In the genomic region with DNA sequence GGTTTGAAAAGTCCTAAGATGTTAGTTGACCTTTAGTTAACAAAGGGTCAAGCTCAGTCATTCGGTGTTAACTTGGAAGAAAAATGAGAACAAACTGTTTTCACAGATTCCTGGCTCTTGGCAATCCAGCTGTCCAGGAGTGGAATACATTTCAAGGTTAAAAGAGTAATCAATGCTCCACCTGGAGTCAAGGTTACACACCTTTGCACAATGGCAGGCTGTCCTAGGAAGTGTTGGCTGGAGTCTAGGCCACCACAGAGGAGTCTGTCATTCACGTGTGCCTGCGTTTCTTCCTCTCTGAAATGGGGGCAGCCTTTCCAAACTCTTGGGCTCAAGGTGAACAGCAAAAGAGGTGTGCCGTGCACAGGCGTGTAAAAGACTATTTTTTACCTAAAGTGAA, we compare ENCODE assay signal across 19 cellular contexts. TPM values are rescaled to one million over a fixed set of nuclear protein-coding genes. Genes with fewer than 3 reads are reported as not detected.
DNase-seq lines count a peak whose midpoint lies in the region; ATAC-seq, FAIRE-seq and TF ChIP-seq lines count a peak whose summit lies in the region.
"Had no signal": no experiment of that assay in that cellular context is flagged by ENCODE, and none has a peak within 500 bp of the region (broad histone marks: within the 10 kb centered on the region; RNA-seq: fewer than 3 reads in every experiment).

No MANE protein-coding gene starts in this region.

- TF ChIP-seq EP300 in HepG2 (IDR thresholded peaks at IDR 0.05; ENCODE audit: low read depth in 2 of 2, low read length in 2 of 2), result peak; percentile 58 to 87; a peak in 3 of 4 replicates
- peak; percentile 76; the same call in 1 of the 2 replicates for TF ChIP-seq EP300 in HepG2 (CRISPR knock-in tag; IDR thresholded peaks at IDR 0.05; ENCODE audit: borderline replicate concordance)

- peak overlapping the region; percentile 66 for H3K9ac ChIP-seq in ES-I3 (ENCODE audit: low read depth, low read length)
- no peak overlapping the region for H3K9ac ChIP-seq in HepG2 (ENCODE audit: insufficient read depth, low read depth, low read length)
- peak overlapping the region in 1 of 3 donors; percentile 87 for H3K9ac ChIP-seq in skeletal muscle tissue (ENCODE audit: low read depth in 1 of 3, low read length in 3 of 3)

- H3K36me3 ChIP-seq in ES-I3 (ENCODE audit: insufficient read depth, low read length) (no peaks in the 10 kb centered on the region), ascending aorta (no peaks in the 10 kb centered on the region), HepG2 (replicated peaks in 1 of 2; ENCODE audit: control insufficient read depth in 1 of 2, insufficient read depth in 2 of 2, low read length in 2 of 2) (no peaks in the 10 kb centered on the region), skeletal muscle tissue (ENCODE audit: control insufficient read depth in 3 of 3, insufficient read depth in 3 of 3, low read length in 3 of 3) (no peaks in the 10 kb centered on the region)
- H3K36me3 ChIP-seq: ovary had no signal

- H3K79me2 ChIP-seq in HepG2 (ENCODE audit: insufficient read depth, low read length), result peaks cover 5% of the 10 kb centered on the region

- H3K27ac ChIP-seq in ascending aorta (peak overlapping the region; percentile 89 to 99), HepG2 (ENCODE audit: extremely low read length, insufficient read depth, low read length) (peak overlapping the region; percentile 27), skeletal muscle tissue (ENCODE audit: low read depth, low read length) (peak overlapping the region; percentile 90)

- BruUV-seq in HepG2 (replicated peaks; lab: Mats Ljungman, UMichigan), result no TSS peak

- H3K4me1 ChIP-seq in ES-I3 (ENCODE audit: insufficient read depth, low read length) (0 out of 2 replicates have a peak, but pooled peaks cover 10% of the 10 kb centered on the region), ascending aorta (peaks cover 5 to 9% of the 10 kb centered on the region in 2 donors), HepG2 (ENCODE audit: insufficient read depth, low read length) (peaks cover 36% of the 10 kb centered on the region), skeletal muscle tissue (ENCODE audit: control insufficient read depth in 3 of 3, insufficient read depth in 3 of 3, low read length in 3 of 3) (peaks cover 28 to 39% (median 39%) of the 10 kb centered on the region in 3 donors)

- intact Hi-C loops in ascending aorta (cut with DNase I) (loop anchor here (5.0 to 10.0 kb wide), 4 partner anchors 93 to 1367 kb away; a partner anchor contains a TSS), HepG2 (cut with micrococcal nuclease; ENCODE audit: unreplicated experiment) (no loop called here)

- H4K20me1 ChIP-seq in HepG2 (ENCODE audit: insufficient read depth, low read length), result no peaks in the 10 kb centered on the region

- peak overlapping the region; percentile 36 for H3K4me2 ChIP-seq in HepG2 (ENCODE audit: low read depth, low read length)

- FAIRE-seq in HepG2 (lab: Jason Lieb, UNC), result peak; percentile 77
- FAIRE-seq: small intestine had no signal

- H3K9me3 ChIP-seq in ES-I3 (ENCODE audit: control insufficient read depth, insufficient read depth, low read length) (peaks cover 5% of the 10 kb centered on the region), ascending aorta (peaks cover 5 to 7% of the 10 kb centered on the region in 2 donors), HepG2 (ENCODE audit: low read length) (peaks cover 20% of the 10 kb centered on the region), skeletal muscle tissue (ENCODE audit: control insufficient read depth in 3 of 3, low read length in 3 of 3) (peaks cover 0 to 3% (median 0%) of the 10 kb centered on the region in 3 donors)
- H3K9me3 ChIP-seq: ovary had no signal

- peak; percentile 29; the same call in 1 of the 2 replicates for TF ChIP-seq RAD21 in HepG2 (CRISPR knock-in tag; IDR thresholded peaks at IDR 0.05)

- CTCF ChIA-PET in HepG2 (lab: Yijun Ruan, JAX; ENCODE audit: low intra/inter-chr PET ratio, low total read pairs), result no interaction called here

- POLR2A ChIA-PET in HepG2 (lab: Yijun Ruan, JAX), result interaction anchor here (0.7 to 1.0 kb wide), 2 partner anchors 22 to 101 kb away, joined by 4 read pairs; no protein-coding TSS in a partner anchor

- DNase-seq in ascending aorta (ENCODE audit: low spot score in 2 of 2), result no peak
- peak; percentile 82 for DNase-seq in HepG2 (ENCODE audit: low spot score)
- DNase-seq in NCI-H1092 (lab: John Stamatoyannopoulos, UW), result no peak
- DNase-seq in Ammon's horn (ENCODE audit: low spot score), result no peak
- DNase-seq: Karpas-422; NCI-H1105; NCI-H524; RPMI8226; small intestine; stimulated activated CD4-positive, alpha-beta T cell treated with anti-CD3 and anti-CD28 coated beads, Interleukin-2, amount 100 ng/mL, for 48 hours; stimulated activated naive CD8-positive, alpha-beta T cell treated with anti-CD3 and anti-CD28 coated beads, Interleukin-15, amount 100 ng/mL, for 72 hours had no signal

- TF ChIP-seq POLR2A in HepG2 (IDR thresholded peaks at IDR 0.05; ENCODE audit: insufficient read depth in 1 of 2, low read depth in 2 of 2, low read length in 2 of 2), result 0 out of 4 replicates have a peak, but pooled peaks of 1 of the 2 experiments have one; percentile 36

- no peak for TF ChIP-seq CTCF in ascending aorta (IDR thresholded peaks at IDR 0.05)
- TF ChIP-seq CTCF in HepG2 (CRISPR knock-in tag; IDR thresholded peaks at IDR 0.05), result peak; percentile 48

- H2AFZ ChIP-seq in HepG2 (ENCODE audit: low read length), result no peak overlapping the region

- H3K27me3 ChIP-seq in ascending aorta (no peaks in the 10 kb centered on the region), HepG2 (ENCODE audit: control insufficient read depth in 1 of 2, insufficient read depth in 2 of 2, low read length in 2 of 2) (no peaks in the 10 kb centered on the region; a peak in 1 of 5 replicates), skeletal muscle tissue (ENCODE audit: control insufficient read depth in 3 of 3, insufficient read depth in 3 of 3, low read length in 3 of 3) (no peaks in the 10 kb centered on the region)
- H3K27me3 ChIP-seq: ovary had no signal

- ATAC-seq in HepG2 (peak; percentile 17), GM18909 (IDR thresholded peaks at IDR 0.05; ENCODE audit: poor library complexity, unreplicated experiment) (no peak), GM19035 (IDR thresholded peaks at IDR 0.05; ENCODE audit: unreplicated experiment) (no peak)
- ATAC-seq: activated CD4-positive, CD25-positive, alpha-beta regulatory T cell treated with anti-CD3 and anti-CD28 coated beads, Interleukin-2, amount 50 U/mL, for 24 hours; SK-N-SH treated with all-trans-retinoic acid at 6 μM for 48 hours; stimulated activated naive CD8-positive, alpha-beta T cell treated with anti-CD3 and anti-CD28 coated beads, Interleukin-15, amount 100 ng/mL, for 72 hours had no signal

- in situ Hi-C loops in HepG2 (cut with HindIII; ENCODE audit: extremely low pct_ligation_motif_present, low pct_unique_long_range_greater_than_20kb), result loop anchor here (5.0 kb wide), 2 partner anchors 48 to 568 kb away; no protein-coding TSS in a partner anchor

- H3K4me3 ChIP-seq in ascending aorta (peak overlapping the region in 1 of 2 donors; percentile 82), HepG2 (replicated peaks in 1 of 3; ENCODE audit: insufficient read depth in 1 of 3, low read depth in 2 of 3, low read length in 3 of 3) (no peak overlapping the region; a peak in 1 of 6 replicates), skeletal muscle tissue (ENCODE audit: low read length in 3 of 3) (no peak overlapping the region)
- H3K4me3 ChIP-seq: lung had no signal

- WGBS in HepG2 (ENCODE audit: low lambda C conversion rate), result 8% methylated on average over 5 of the region's 5 CpGs

TF ChIP-seq in HepG2, 621 proteins besides CTCF, POLR2A, EP300 and RAD21 (continues in another document):
- TF ChIP-seq RBM22 (optimal IDR thresholded peaks at IDR 0.05; ENCODE audit: low read length), result no peak

RNA-seq across cellular contexts. Expression of a gene that starts 6.3 kb away (rescaled TPM):
- 752 TPM for total RNA-seq in ascending aorta
- total RNA-seq in HepG2 (2016; rRNA removed; fragmentation: Illumina TruSeq; extraction: Trizol), result 214 and 258 TPM in 2 replicates
- total RNA-seq in HepG2 (2016; cell fraction: cytosol; rRNA removed; fragmentation: Illumina TruSeq; extraction: Trizol; ENCODE audit: low read depth), result 123 and 125 TPM in 2 replicates
- total RNA-seq in HepG2 (2016; cell fraction: insoluble cytoplasmic fraction; rRNA removed; fragmentation: Illumina TruSeq; extraction: Trizol), result 231 and 299 TPM in 2 replicates
- 120 and 130 TPM in 2 replicates for total RNA-seq in HepG2 (2016; cell fraction: membrane; rRNA removed; fragmentation: Illumina TruSeq; extraction: Trizol)
- total RNA-seq in HepG2 (2016; cell fraction: nucleus; rRNA removed; fragmentation: Illumina TruSeq; extraction: Trizol), result 161 and 168 TPM in 2 replicates
- 610 and 719 TPM in 2 replicates for polyA plus RNA-seq in HepG2 (2011; rRNA removed)
- polyA plus RNA-seq in HepG2 (2011; cell fraction: cytosol; rRNA removed), result 553 and 655 TPM in 2 replicates
- polyA plus RNA-seq in HepG2 (2011; cell fraction: nucleus; rRNA removed), result 354 and 556 TPM in 2 replicates
- 144 and 150 TPM in 2 replicates for polyA plus RNA-seq in HepG2 (2012)
- polyA plus RNA-seq in HepG2 (2016; cell fraction: cytosol; fragmentation: Illumina TruSeq; extraction: Trizol; ENCODE audit: low read depth), result 39.6 and 40.9 TPM in 2 replicates
- 355 and 371 TPM in 2 replicates for polyA plus RNA-seq in HepG2 (2016; cell fraction: insoluble cytoplasmic fraction; fragmentation: Illumina TruSeq; extraction: Trizol; ENCODE audit: low read depth)
- polyA plus RNA-seq in HepG2 (2016; cell fraction: membrane; fragmentation: Illumina TruSeq; extraction: Trizol; ENCODE audit: low read depth), result 61.5 and 69.8 TPM in 2 replicates
- 375 and 408 TPM in 2 replicates for polyA plus RNA-seq in HepG2 (2016; cell fraction: nucleus; fragmentation: Illumina TruSeq; extraction: Trizol; ENCODE audit: insufficient read depth, low read depth)
- polyA minus RNA-seq in HepG2 (2011; rRNA and poly(A)+ RNA removed; ENCODE audit: low replicate concordance), result 143 and 451 TPM in 2 replicates
- polyA minus RNA-seq in HepG2 (2011; cell fraction: cytosol; rRNA and poly(A)+ RNA removed), result 138 and 177 TPM in 2 replicates
- 115 and 276 TPM in 2 replicates for polyA minus RNA-seq in HepG2 (2011; cell fraction: nucleus; rRNA and poly(A)+ RNA removed)
- 35.0 TPM for total RNA-seq in skeletal muscle tissue

Comparison
In these comparisons a context has a peak if more than half of its experiments do, and no peak if none do; other contexts are left out.
1. H3K27ac ChIP-seq: peak in every context shown above with its lines; median percentile 94 in ascending aorta; 90 in skeletal muscle tissue; 27 in HepG2.